ENCODE assay signal across 10 cellular contexts in the genomic region with DNA sequence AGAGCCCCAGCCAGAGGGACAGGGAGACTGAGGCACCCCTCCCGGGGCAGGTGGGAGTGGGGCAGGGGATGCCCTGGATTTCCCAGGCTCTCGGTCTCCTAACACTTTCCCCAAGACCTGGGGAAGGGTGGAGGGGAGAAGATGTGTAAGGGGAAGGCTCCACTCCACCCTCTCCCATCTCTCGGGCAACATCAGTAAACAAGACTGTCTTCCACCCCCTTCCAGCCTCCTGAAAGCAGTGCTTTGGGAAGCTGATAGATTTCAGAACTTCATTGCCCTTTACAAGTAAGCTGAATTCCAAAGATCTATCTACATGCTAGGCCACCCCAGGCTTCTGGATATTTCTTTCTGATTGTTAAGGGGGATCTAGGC. TPM values are rescaled to one million over a fixed set of nuclear protein-coding genes. Genes with fewer than 3 reads are reported as not detected.
A peak's percentile ranks its signal among the peaks of the same experiment; 100 is the strongest.
DNase-seq lines count a peak whose midpoint lies in the region; ATAC-seq and TF ChIP-seq lines count a peak whose summit lies in the region.
"Had no signal": no experiment of that assay in that cellular context is flagged by ENCODE, and none has a peak within 500 bp of the region (broad histone marks: within the 10 kb centered on the region; RNA-seq: fewer than 3 reads in every experiment).

No MANE protein-coding gene starts in this region.

- H4K8ac ChIP-seq in mesendoderm (ENCODE audit: low read depth, low read length), result no peak overlapping the region

- intact Hi-C loops in PC-3 (cut with micrococcal nuclease), result no loop called here

- H3K27ac ChIP-seq in PC-3 (ENCODE audit: low read length) (peak overlapping the region; percentile 64), coronary artery (peak overlapping the region; percentile 90 to 94), mesendoderm (ENCODE audit: low read depth, low read length) (no peak overlapping the region), thoracic aorta (peak overlapping the region; percentile 78 to 97)

- no peak overlapping the region for H2AFZ ChIP-seq in PC-3 (ENCODE audit: low read length)

- WGBS in mesendoderm (ENCODE audit: extremely low coverage, insufficient coverage, low lambda C conversion rate), result no CpG with 5 or more reads among the region's 3 CpGs

- H4K5ac ChIP-seq in mesendoderm (ENCODE audit: low read length), result no peak overlapping the region

- BruUV-seq in PC-3 (replicated peaks; lab: Mats Ljungman, UMichigan), result no TSS peak

- no peaks in the 10 kb centered on the region; the same call in 1 of the 2 replicates for H4K20me1 ChIP-seq in PC-3 (ENCODE audit: low read length)

- H3K27me3 ChIP-seq in PC-3 (ENCODE audit: low read length) (no peaks in the 10 kb centered on the region), mesendoderm (ENCODE audit: insufficient read depth, low read length, poor library complexity) (no peaks in the 10 kb centered on the region), thoracic aorta (replicated peaks; ENCODE audit: insufficient read depth) (no peaks in the 10 kb centered on the region)

- H3K4me1 ChIP-seq in PC-3 (ENCODE audit: insufficient read depth, low read length) (peaks cover 38% of the 10 kb centered on the region), mesendoderm (ENCODE audit: control insufficient read depth, low read depth, low read length) (peaks cover 15% of the 10 kb centered on the region), thoracic aorta (ENCODE audit: control insufficient read depth in 1 of 2, low read depth in 2 of 2) (peaks cover 23 to 49% of the 10 kb centered on the region in 2 donors)

- no peaks in the 10 kb centered on the region for H3K9me3 ChIP-seq in PC-3 (ENCODE audit: low read length)
- H3K9me3 ChIP-seq in thoracic aorta, result no peaks in the 10 kb centered on the region

- H3K9ac ChIP-seq in PC-3 (ENCODE audit: low read length), result no peak overlapping the region
- H3K9ac ChIP-seq in mesendoderm (ENCODE audit: low read length), result peak overlapping the region; percentile 47

- POLR2A ChIA-PET in PC-3 (lab: Charles Lee; ENCODE audit: unreplicated experiment), result interaction anchor here (0.6 kb wide), 1 partner anchor 49 kb away, joined by 3 read pairs; no protein-coding TSS in a partner anchor

- H3K23ac ChIP-seq in mesendoderm (ENCODE audit: low read length), result peak overlapping the region; percentile 57

- peak overlapping the region; percentile 49 for H2AK5ac ChIP-seq in mesendoderm (ENCODE audit: low read length)

- TF ChIP-seq CTCF in PC-3 (conservative IDR thresholded peaks at IDR 0.05; ENCODE audit: low read depth, low read length) (no peak), coronary artery (IDR thresholded peaks at IDR 0.05) (no peak), thoracic aorta (IDR thresholded peaks at IDR 0.05) (no peak)

- H3K4me2 ChIP-seq in PC-3 (ENCODE audit: low read length) (peak overlapping the region; percentile 95), mesendoderm (ENCODE audit: low read length) (no peak overlapping the region)

- H3F3A ChIP-seq in PC-3 (ENCODE audit: low read length, unreplicated experiment), result no peaks in the 10 kb centered on the region

- no peak overlapping the region for H3K4ac ChIP-seq in mesendoderm (ENCODE audit: low read depth, low read length)

- H3K36me3 ChIP-seq in PC-3 (ENCODE audit: low read depth, low read length) (peaks cover 10% of the 10 kb centered on the region), mesendoderm (ENCODE audit: control insufficient read depth, insufficient read depth, low read length) (peaks cover 7% of the 10 kb centered on the region), thoracic aorta (peaks cover 16% of the 10 kb centered on the region)

- no peak overlapping the region for H2BK120ac ChIP-seq in mesendoderm (ENCODE audit: low read depth, low read length)

- H2BK5ac ChIP-seq in mesendoderm (ENCODE audit: low read length), result no peak overlapping the region

- H3K79me1 ChIP-seq in mesendoderm (ENCODE audit: low read length), result peaks cover 6% of the 10 kb centered on the region

- no peak overlapping the region for H2BK15ac ChIP-seq in mesendoderm (replicated peaks; ENCODE audit: low read depth)

- H3K4me3 ChIP-seq in PC-3 (ENCODE audit: low read length) (peak overlapping the region; percentile 84), coronary artery (peak overlapping the region; percentile 82), mesendoderm (ENCODE audit: low read length) (no peak overlapping the region), thoracic aorta (peak overlapping the region; percentile 71)

- no peak for ATAC-seq in PC-3
- ATAC-seq in thoracic aorta (ENCODE audit: insufficient number of reproducible peaks, low FRiP score, low read depth), result no peak
- ATAC-seq: left lobe of liver had no signal

- H3K18ac ChIP-seq in mesendoderm (ENCODE audit: low read length), result peak overlapping the region; percentile 56

- CTCF ChIA-PET in PC-3 (lab: Charles Lee), result interaction anchor here (1.4 kb wide), 1 partner anchor 50 kb away, joined by 3 read pairs; no protein-coding TSS in a partner anchor

- DNase-seq in PC-3 (peak; percentile 21), coronary artery (ENCODE audit: low spot score) (no peak), mesendoderm (peak; percentile 57), thoracic aorta (ENCODE audit: low spot score) (no peak), KBM-7 (no peak), iPS-NIHi7 (ENCODE audit: extremely low spot score) (no peak), T-helper 2 cell (no peak)
- DNase-seq: activated CD4-positive, alpha-beta T cell treated with anti-CD3 and anti-CD28 coated beads, Interleukin-2, amount 50 U/mL, for 1 hour; activated naive CD4-positive, alpha-beta T cell treated with anti-CD3 and anti-CD28 coated beads, Interleukin-2, amount 50 U/mL, for 16 hours had no signal

- H3K79me2 ChIP-seq in PC-3 (ENCODE audit: low read length) (peaks cover 45% of the 10 kb centered on the region), mesendoderm (ENCODE audit: control insufficient read depth, insufficient read depth, low read length) (peaks cover 12% of the 10 kb centered on the region)

- in situ Hi-C loops in KBM-7 (cut with MboI; ENCODE audit: low pct_unique_long_range_greater_than_20kb, low sequenced_read_pairs), result no loop called here

- H3K9me2 ChIP-seq in PC-3 (replicated peaks; ENCODE audit: low read length), result no peaks in the 10 kb centered on the region

- peak overlapping the region; percentile 98 for H3K56ac ChIP-seq in mesendoderm (ENCODE audit: low read length)

RNA-seq across cellular contexts. Expression of gene FLNC, which starts 3.7 kb away (rescaled TPM):
- total RNA-seq in PC-3 (2014; rRNA removed) (88.7 and 121 TPM in 2 replicates), thoracic aorta (100 to 1,000 TPM; 157 to 273 TPM)
- polyA plus RNA-seq in mesendoderm (2013, experiment 1 of 2), result 18.1 TPM
- 18.0 TPM for polyA plus RNA-seq in mesendoderm (2013, experiment 2 of 2)

RNA-seq across cellular contexts. Expression of gene ATP6V1F, which starts 28.7 kb away (rescaled TPM):
- total RNA-seq in PC-3 (2014; rRNA removed), result 129 and 131 TPM in 2 replicates
- polyA plus RNA-seq in mesendoderm (2013, experiment 1 of 2), result 141 TPM
- polyA plus RNA-seq in mesendoderm (2013, experiment 2 of 2), result 142 TPM
- total RNA-seq in thoracic aorta, result 10 to 100 TPM; 73.6 to 96.0 TPM

RNA-seq across cellular contexts. Expression of gene CCDC136, which starts 42.2 kb away (rescaled TPM):
- total RNA-seq in PC-3 (2014; rRNA removed), result 9.8 and 10.5 TPM in 2 replicates
- 7.6 TPM for polyA plus RNA-seq in mesendoderm (2013, experiment 1 of 2)
- 6.9 TPM for polyA plus RNA-seq in mesendoderm (2013, experiment 2 of 2)
- total RNA-seq in thoracic aorta, result 10 to 100 TPM; 29.3 to 34.7 TPM

RNA-seq across cellular contexts. Expression of gene OPN1SW, which starts 58.3 kb away (rescaled TPM):
- not detected in 2 replicates for total RNA-seq in PC-3 (2014; rRNA removed)
- polyA plus RNA-seq in mesendoderm (2013, experiment 1 of 2), result not detected
- not detected for polyA plus RNA-seq in mesendoderm (2013, experiment 2 of 2)
- total RNA-seq in thoracic aorta, result not detected
- total RNA-seq: left lobe of liver had no signal

Comparison
In these comparisons a context has a peak if more than half of its experiments do, and no peak if none do; other contexts are left out.
1. DNase-seq: peak in PC-3 (single experiment) and mesendoderm (single experiment); none in coronary artery (single experiment), thoracic aorta (single experiment), KBM-7 (single experiment), iPS-NIHi7 (single experiment) and T-helper 2 cell (0 of 5).